29 cellular contexts compared by ENCODE assay signal in genomic region chr7:134378562-134378961, GRCh38.
DNase-seq lines count a peak whose midpoint lies in the region; ATAC-seq, FAIRE-seq and TF ChIP-seq lines count a peak whose summit lies in the region.
"Had no signal": no experiment of that assay in that cellular context is flagged by ENCODE, and none has a peak within 500 bp of the region (broad histone marks: within the 10 kb centered on the region; RNA-seq: fewer than 3 reads in every experiment).

No MANE protein-coding gene starts in this region.

- no peak for TF ChIP-seq EP300 in K562 (IDR thresholded peaks at IDR 0.05; ENCODE audit: low read length)

- H3K27me3 ChIP-seq in OCI-LY3 (ENCODE audit: low read depth, low read length) (peaks cover 20% of the 10 kb centered on the region; the same call in 1 of the 2 replicates), K562 (ENCODE audit: control insufficient read depth in 2 of 2, insufficient read depth in 2 of 2, low read length in 2 of 2) (peaks cover 10 to 19% of the 10 kb centered on the region in 2 experiments; a peak in 4 of 5 replicates)
- H3K27me3 ChIP-seq: BLaER1 treated with 17β-estradiol and CSF1 and Interleukin-3, amounts not matched to agents 10 nM and 100 nM had no signal

- H3K9me1 ChIP-seq in K562 (ENCODE audit: control insufficient read depth, insufficient read depth, low read length), result no peaks in the 10 kb centered on the region

- FAIRE-seq in K562 (lab: Jason Lieb, UNC), result peak; percentile 15
- FAIRE-seq: A204.1, D721Med, HepG2 had no signal

- no peaks in the 10 kb centered on the region; the same call in 1 of the 2 replicates for H3K4me1 Mint-ChIP-seq in HFFc6 (ENCODE audit: low read depth)

- no peaks in the 10 kb centered on the region for H3K9me3 Mint-ChIP-seq in HFFc6
- H3K9me3 Mint-ChIP-seq: CD4-positive, alpha-beta T cell; T-helper 1 cell treated with Interleukin-12 subunit alpha and Interleukin-12 subunit beta and Interleukin-4 antibody, amounts not matched to agents 30 μg/mL and 1 μg/mL, for 36 hours had no signal

- CTCF ChIA-PET in K562 (lab: Yijun Ruan, JAX; ENCODE audit: low intra/inter-chr PET ratio), result no interaction called here

- H3K4me2 ChIP-seq in OCI-LY3 (ENCODE audit: low read length) (peak overlapping the region; percentile 36), K562 (ENCODE audit: insufficient read depth, low read length) (peak overlapping the region; percentile 37)
- H3K4me2 ChIP-seq: BLaER1 treated with 17β-estradiol and CSF1 and Interleukin-3, amounts not matched to agents 10 nM and 100 nM; PC-9 had no signal

- in situ Hi-C loops in K562 (cut with MboI), result no loop called here

- DNase-seq in HFFc6 (no peak), K562 (ENCODE audit: extremely low read depth in 1 of 4, low spot score in 3 of 4) (peak; percentile 32 to 41 (median 38)), left colon (no peak)
- no peak for DNase-seq in stimulated activated CD4-positive, alpha-beta T cell treated with anti-CD3 and anti-CD28 coated beads, Interleukin-4, amount 100 ng/mL, for 4 hours
- DNase-seq: CD4-positive, alpha-beta T cell; GOT3; Kasumi-1; NCI-H1048; NCI-H1417; NCI-H1694; NCI-H2081; NCI-H2227 treated with DMSO at 0.1 percent for 48 hours; NCI-H510A treated with DMSO at 0.1 percent for 48 hours; NCI-H774; NK-92 treated with Interleukin-12 subunit alpha and Interleukin-12 subunit beta, amount 100 ng/mL, for 24 hours; PC-9; SHP77; SW 1271 had no signal

- no peak for TF ChIP-seq RAD21 in K562 (CRISPR knock-in tag; conservative IDR thresholded peaks at IDR 0.05 in 1 of 2, IDR thresholded peaks at IDR 0.05 in 1 of 2)

- H3K4me3 ChIP-seq in OCI-LY3 (ENCODE audit: low read length), result peak overlapping the region; percentile 30
- no peak overlapping the region for H3K4me3 ChIP-seq in K562
- H3K4me3 ChIP-seq: BLaER1 treated with 17β-estradiol and CSF1 and Interleukin-3, amounts not matched to agents 10 nM and 100 nM; HAP-1; PC-9 had no signal

- no peak for TF ChIP-seq POLR2A in K562 (conservative IDR thresholded peaks at IDR 0.05)

- no peak overlapping the region for H3K27ac Mint-ChIP-seq in HFFc6
- H3K27ac Mint-ChIP-seq: CD4-positive, alpha-beta T cell; T-helper 1 cell treated with Interleukin-12 subunit alpha and Interleukin-12 subunit beta and Interleukin-4 antibody, amounts not matched to agents 30 μg/mL and 1 μg/mL, for 36 hours had no signal

- under 1% methylated on average over 7 of the region's 7 CpGs for WGBS in K562 (ENCODE audit: insufficient coverage, low coverage, missing lambda C conversion rate)

- no TSS peak for BruUV-seq in K562 (replicated peaks; lab: Mats Ljungman, UMichigan)

- H3K4me1 ChIP-seq in OCI-LY3 (ENCODE audit: low read length) (peaks cover 4% of the 10 kb centered on the region; the same call in 1 of the 2 replicates), K562 (replicated peaks in 1 of 2; ENCODE audit: control insufficient read depth in 2 of 2, insufficient read depth in 2 of 2, low read length in 2 of 2) (no peaks in the 10 kb centered on the region)
- H3K4me1 ChIP-seq: BLaER1 treated with 17β-estradiol and CSF1 and Interleukin-3, amounts not matched to agents 10 nM and 100 nM; HAP-1 had no signal

- ATAC-seq in K562, result peak; percentile 85
- no peak for ATAC-seq in left colon
- ATAC-seq in HG02970 (IDR thresholded peaks at IDR 0.05; ENCODE audit: low FRiP score, unreplicated experiment), result no peak
- ATAC-seq in GM21786 (IDR thresholded peaks at IDR 0.05; ENCODE audit: unreplicated experiment), result no peak
- ATAC-seq: HepG2 had no signal

- H3K9me3 ChIP-seq in OCI-LY3 (ENCODE audit: insufficient read depth, low read length), result no peaks in the 10 kb centered on the region
- H3K9me3 ChIP-seq in K562 (replicated peaks; ENCODE audit: control insufficient read depth, insufficient read depth, low read depth, low read length), result no peaks in the 10 kb centered on the region
- H3K9me3 ChIP-seq: HAP-1 had no signal

- no peaks in the 10 kb centered on the region for H4K20me1 ChIP-seq in OCI-LY3 (ENCODE audit: insufficient read depth, low read length)
- 0 out of 2 replicates have a peak, but pooled peaks cover 3% of the 10 kb centered on the region for H4K20me1 ChIP-seq in K562 (replicated peaks; ENCODE audit: control insufficient read depth, insufficient read depth, low read length)
- H4K20me1 ChIP-seq: BLaER1 treated with 17β-estradiol and CSF1 and Interleukin-3, amounts not matched to agents 10 nM and 100 nM had no signal

- peaks cover 16% of the 10 kb centered on the region; the same call in 1 of the 2 replicates for H3K27me3 Mint-ChIP-seq in HFFc6 (ENCODE audit: insufficient read depth)

- H3K27ac ChIP-seq in 22Rv1, result no peak overlapping the region
- no peak overlapping the region for H3K27ac ChIP-seq in OCI-LY3 (ENCODE audit: low read length)
- H3K27ac ChIP-seq in K562 (ENCODE audit: extremely low read depth, low read depth, low read length), result no peak overlapping the region
- H3K27ac ChIP-seq: BLaER1 treated with 17β-estradiol and CSF1 and Interleukin-3, amounts not matched to agents 10 nM and 100 nM; PC-9; RWPE1 had no signal

- TF ChIP-seq CTCF in 22Rv1 (IDR thresholded peaks at IDR 0.05) (peak; percentile 17; the same call in 1 of the 2 replicates), HFFc6 (IDR thresholded peaks at IDR 0.05) (peak; percentile 40; the same call in 1 of the 2 replicates), OCI-LY3 (IDR thresholded peaks at IDR 0.05; ENCODE audit: low read depth, low read length) (no peak), K562 (IDR thresholded peaks at IDR 0.05 in 2 of 3, conservative IDR thresholded peaks at IDR 0.05 in 1 of 3; ENCODE audit: insufficient read depth in 2 of 3, low read depth in 1 of 3, low read length in 3 of 3) (peak in 2 of 3 experiments; percentile 24 to 47; a peak in 3 of 6 replicates)

- H2AFZ ChIP-seq in OCI-LY3 (ENCODE audit: low read depth, low read length) (peak overlapping the region; percentile 66), K562 (ENCODE audit: low read depth, low read length) (peak overlapping the region; percentile 66)
- H2AFZ ChIP-seq: PC-9 had no signal

- H3K79me2 ChIP-seq in OCI-LY3 (ENCODE audit: low read length) (no peaks in the 10 kb centered on the region), K562 (ENCODE audit: control insufficient read depth, insufficient read depth, low read length) (no peaks in the 10 kb centered on the region)

- no peaks in the 10 kb centered on the region for H3K36me3 Mint-ChIP-seq in HFFc6 (ENCODE audit: low read depth)

- intact Hi-C loops in K562 (cut with micrococcal nuclease) (no loop called here), left colon (cut with DNase I, micrococcal nuclease) (no loop called here)

- H3K9ac ChIP-seq in OCI-LY3 (ENCODE audit: low read length), result no peak overlapping the region
- H3K9ac ChIP-seq in K562 (ENCODE audit: insufficient read depth in 1 of 2, low read depth in 2 of 2, low read length in 2 of 2), result no peak overlapping the region
- H3K9ac ChIP-seq: BLaER1 treated with 17β-estradiol and CSF1 and Interleukin-3, amounts not matched to agents 10 nM and 100 nM had no signal

- POLR2A ChIA-PET in K562 (lab: Yijun Ruan, JAX), result interaction anchor here (0.6 to 1.0 kb wide), 2 partner anchors 14 to 777 kb away, joined by 3 read pairs; no protein-coding TSS in a partner anchor

- H3K36me3 ChIP-seq in OCI-LY3 (replicated peaks; ENCODE audit: low read depth, low read length), result no peaks in the 10 kb centered on the region
- no peaks in the 10 kb centered on the region for H3K36me3 ChIP-seq in K562 (ENCODE audit: control insufficient read depth, insufficient read depth, low read length)
- H3K36me3 ChIP-seq: BLaER1 treated with 17β-estradiol and CSF1 and Interleukin-3, amounts not matched to agents 10 nM and 100 nM; HAP-1 had no signal

- H3K4me3 Mint-ChIP-seq in HFFc6, result peak overlapping the region; percentile 53
- H3K4me3 Mint-ChIP-seq: CD4-positive, alpha-beta T cell; T-helper 1 cell treated with Interleukin-12 subunit alpha and Interleukin-12 subunit beta and Interleukin-4 antibody, amounts not matched to agents 30 μg/mL and 1 μg/mL, for 36 hours had no signal

TF ChIP-seq in K562, 482 proteins besides CTCF, POLR2A, EP300 and RAD21:
- TF ChIP-seq NR2C1 (IDR thresholded peaks at IDR 0.05) (peak; percentile 39; the same call in 1 of the 2 replicates), NR2C1 (tag; IDR thresholded peaks at IDR 0.05) (peak; percentile 49; the same call in 1 of the 2 replicates), KAT7 (CRISPR knock-in tag; IDR thresholded peaks at IDR 0.05; ENCODE audit: borderline replicate concordance) (no peak), NR2C2 (CRISPR knock-in tag; IDR thresholded peaks at IDR 0.05) (no peak), NR2C2 (tag; IDR thresholded peaks at IDR 0.05) (peak; percentile 45; the same call in 1 of the 2 replicates), YY1 (IDR thresholded peaks at IDR 0.05; ENCODE audit: borderline replicate concordance in 1 of 3, control insufficient read depth in 1 of 3, extremely low read depth in 1 of 3, insufficient read depth in 3 of 3, insufficient read length in 1 of 3, insufficient replicate concordance in 2 of 3, low read depth in 1 of 3, low read length in 2 of 3) (peak in 2 of 3 experiments; percentile 42 to 78), CXXC5 (CRISPR knock-in tag; IDR thresholded peaks at IDR 0.05) (peak; percentile 43), PKNOX1 (IDR thresholded peaks at IDR 0.05) (peak; percentile 75), DPF2 (IDR thresholded peaks at IDR 0.05) (no peak)
- TF ChIP-seq, protein P1, sequence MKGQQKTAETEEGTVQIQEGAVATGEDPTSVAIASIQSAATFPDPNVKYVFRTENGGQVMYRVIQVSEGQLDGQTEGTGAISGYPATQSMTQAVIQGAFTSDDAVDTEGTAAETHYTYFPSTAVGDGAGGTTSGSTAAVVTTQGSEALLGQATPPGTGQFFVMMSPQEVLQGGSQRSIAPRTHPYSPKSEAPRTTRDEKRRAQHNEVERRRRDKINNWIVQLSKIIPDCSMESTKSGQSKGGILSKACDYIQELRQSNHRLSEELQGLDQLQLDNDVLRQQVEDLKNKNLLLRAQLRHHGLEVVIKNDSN (CRISPR knock-in tag; IDR thresholded peaks at IDR 0.05), result peak; percentile 21; the same call in 1 of the 2 replicates
TF ChIP-seq in K562: peak in this region for 6.

Comparison
In these comparisons a context has a peak if more than half of its experiments do, and no peak if none do; other contexts are left out.
1. DNase-seq: peak in K562 (4 of 4); none in HFFc6 (single experiment), left colon (0 of 2) and stimulated activated CD4-positive, alpha-beta T cell treated with anti-CD3 and anti-CD28 coated beads, Interleukin-4, amount 100 ng/mL, for 4 hours (0 of 2).